ENCODE assay signal across 16 cellular contexts in genomic region chr10:21080246-21080645, GRCh38.
A peak's percentile ranks its signal among the peaks of the same experiment; 100 is the strongest.
DNase-seq lines count a peak whose midpoint lies in the region; ATAC-seq and TF ChIP-seq lines count a peak whose summit lies in the region.
"Had no signal": no experiment of that assay in that cellular context is flagged by ENCODE, and none has a peak within 500 bp of the region (broad histone marks: within the 10 kb centered on the region; RNA-seq: fewer than 3 reads in every experiment).

No MANE protein-coding gene starts in this region.

- H2AFZ ChIP-seq in ACC112 (ENCODE audit: low read length, unreplicated experiment), result peak overlapping the region; percentile 34

- H3K4me3 ChIP-seq in ACC112 (ENCODE audit: low read depth, low read length), result no peak overlapping the region
- H3K4me3 ChIP-seq in fibroblast of the aortic adventitia (ENCODE audit: low read depth, low read length), result no peak overlapping the region
- H3K4me3 ChIP-seq: GM12878 had no signal

- no peaks in the 10 kb centered on the region for H3K36me3 ChIP-seq in ACC112 (ENCODE audit: insufficient read depth, low read length)
- H3K36me3 ChIP-seq: BE2C had no signal

- no peak for ATAC-seq in SK-N-SH treated with all-trans-retinoic acid at 6 μM for 48 hours
- no peak for ATAC-seq in GM21786 (IDR thresholded peaks at IDR 0.05; ENCODE audit: unreplicated experiment)
- no peak for ATAC-seq in GM21515 (IDR thresholded peaks at IDR 0.05; ENCODE audit: unreplicated experiment)
- ATAC-seq: GM12878 had no signal

- H3K79me2 ChIP-seq in ACC112 (ENCODE audit: control insufficient read depth, insufficient read depth, low read length, unreplicated experiment), result no peaks in the 10 kb centered on the region

- no peaks in the 10 kb centered on the region for H3K27me3 ChIP-seq in ACC112 (ENCODE audit: insufficient read depth, low read length)

- H3K4me1 ChIP-seq in ACC112 (ENCODE audit: control insufficient read depth, insufficient read depth, low read length, unreplicated experiment), result peaks cover 29% of the 10 kb centered on the region
- H3K4me1 ChIP-seq: BE2C had no signal

- H3K27ac ChIP-seq in ACC112 (ENCODE audit: low read depth, low read length) (peak overlapping the region; percentile 3), caudate nucleus (ENCODE audit: low read depth, low read length) (peak overlapping the region; percentile 9)
- H3K27ac ChIP-seq: C4-2B, HL-60 had no signal

- no peak for DNase-seq in caudate nucleus (lab: John Stamatoyannopoulos, UW)
- peak; percentile 68 for DNase-seq in fibroblast of the aortic adventitia (ENCODE audit: low read depth)
- no peak for DNase-seq in NCI-H2227 treated with DMSO at 0.1 percent for 48 hours (lab: John Stamatoyannopoulos, UW)
- no peak for DNase-seq in NCI-H526 (lab: John Stamatoyannopoulos, UW)
- DNase-seq: BE2C; CD4-positive, alpha-beta memory T cell; DMS79; HCEC 1CT; HFFc6 had no signal

- TF ChIP-seq CTCF in fibroblast of the aortic adventitia (IDR thresholded peaks at IDR 0.05; ENCODE audit: insufficient read depth, low read length), result no peak

TF ChIP-seq in SK-N-SH treated with all-trans-retinoic acid at 6 μM for 48 hours, 23 proteins besides CTCF, POLR2A, EP300 and RAD21:
- no peak for TF ChIP-seq ZFP3 (CRISPR knock-in tag; IDR thresholded peaks at IDR 0.05)
- TF ChIP-seq ISL1 (CRISPR knock-in tag; IDR thresholded peaks at IDR 0.05), result peak; percentile 55
